Comparison of ENCODE assay signal across 1 cellular context in the genomic region with DNA sequence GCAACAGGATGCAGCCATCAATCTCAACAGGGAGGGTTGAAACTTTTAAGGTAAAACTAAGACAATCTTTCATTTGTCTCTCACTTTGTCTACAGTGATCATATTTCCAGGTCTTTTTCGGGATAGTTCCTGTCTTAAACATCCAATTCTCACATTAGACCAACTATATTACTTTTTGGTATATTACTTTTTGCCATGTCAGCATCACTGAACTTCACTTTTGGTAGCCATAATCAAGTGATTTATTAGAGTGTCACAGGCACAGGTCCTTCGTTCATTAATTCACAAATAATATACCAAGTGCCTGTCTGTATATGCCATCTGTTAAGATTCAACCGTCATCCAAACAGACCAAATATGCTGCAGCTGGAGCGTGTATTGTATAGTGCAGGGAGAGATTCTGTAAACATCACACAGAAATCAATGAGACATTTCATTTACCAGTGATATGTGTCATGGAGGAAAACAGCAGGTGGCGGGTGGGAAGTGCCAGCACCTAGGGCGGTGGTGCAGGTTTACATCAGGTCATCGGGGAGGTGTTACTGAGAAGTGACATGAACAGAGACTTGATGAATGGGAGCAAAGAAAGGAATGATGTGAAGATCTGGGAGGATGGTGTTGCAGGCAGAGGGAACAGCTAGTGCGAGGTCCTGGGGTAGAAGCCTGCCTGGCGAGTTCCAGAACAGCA.
TF ChIP-seq lines count a peak whose summit lies in the region.

No MANE protein-coding gene starts in this region.

TF ChIP-seq in K562, 482 proteins besides CTCF, POLR2A, EP300 and RAD21:
- TF ChIP-seq CC2D1A (IDR thresholded peaks at IDR 0.05) (no peak), ZNF316 (IDR thresholded peaks at IDR 0.05) (peak; percentile 79), MAFG (tag; conservative IDR thresholded peaks at IDR 0.05) (peak; percentile 59; the same call in 1 of the 2 replicates), MAFF (IDR thresholded peaks at IDR 0.05; ENCODE audit: low read length) (peak; percentile 53), MAFK (IDR thresholded peaks at IDR 0.05; ENCODE audit: low read length) (peak; percentile 62), LEF1 (IDR thresholded peaks at IDR 0.05) (no peak), C11orf30 (IDR thresholded peaks at IDR 0.05; ENCODE audit: low read depth) (peak; percentile 56; the same call in 1 of the 2 replicates)
